In the genomic region with DNA sequence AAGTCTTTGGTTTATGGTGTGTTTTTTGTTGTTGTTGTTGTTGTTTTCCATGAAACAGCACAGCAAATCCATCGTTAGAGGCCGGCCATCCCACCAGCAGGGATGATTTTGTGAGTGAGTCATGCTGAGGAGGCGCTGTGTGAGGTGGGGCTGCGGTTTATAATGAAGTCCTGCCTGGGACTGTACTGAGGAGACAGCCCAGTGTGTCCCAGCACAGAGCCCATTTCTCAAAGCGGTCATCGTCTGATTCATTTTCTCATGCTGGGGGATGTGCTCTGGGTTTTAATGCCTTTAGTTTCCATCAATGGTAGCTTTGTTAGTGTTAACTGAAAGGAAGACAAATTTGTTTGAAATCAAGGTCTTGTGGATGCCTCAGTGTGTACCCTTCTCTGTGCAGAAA, we compare ENCODE assay signal across 1 cellular context.
TF ChIP-seq lines count a peak whose summit lies in the region.

No MANE protein-coding gene starts in this region.

TF ChIP-seq in HCT116, 20 proteins besides CTCF, POLR2A, EP300 and RAD21 (continued from another document):
- TF ChIP-seq ZBTB33 (IDR thresholded peaks at IDR 0.05; ENCODE audit: extremely low read depth, insufficient replicate concordance, low read length) (no peak), POLR2AphosphoS5 (IDR thresholded peaks at IDR 0.05; ENCODE audit: low read depth, low read length) (peak; percentile 27; the same call in 1 of the 2 replicates), REST (IDR thresholded peaks at IDR 0.05; ENCODE audit: low read depth) (no peak), EZH2phosphoT487 (IDR thresholded peaks at IDR 0.05; ENCODE audit: borderline replicate concordance) (no peak), MAX (IDR thresholded peaks at IDR 0.05) (no peak), CEBPB (IDR thresholded peaks at IDR 0.05; ENCODE audit: low read depth) (no peak)
